7 cellular contexts compared by ENCODE assay signal in the genomic region with DNA sequence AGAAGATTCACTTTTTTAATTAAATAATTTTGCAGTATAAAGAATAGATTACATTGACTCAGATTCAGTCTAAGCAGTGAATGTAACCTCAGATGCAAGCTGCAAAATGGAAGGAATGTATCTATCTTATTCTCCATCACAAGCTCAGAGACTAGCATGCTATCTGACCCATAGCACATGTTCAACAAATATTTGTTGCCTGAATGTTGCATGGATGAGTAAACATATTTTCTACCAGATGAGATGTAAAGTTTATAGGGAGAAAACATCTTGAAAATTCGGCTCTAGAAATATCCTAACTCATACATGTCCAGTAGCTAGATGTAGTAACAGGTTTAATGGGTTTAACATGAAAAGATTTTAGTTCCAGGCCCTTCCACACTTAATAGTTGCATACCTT.
"Had no signal": no experiment of that assay in that cellular context is flagged by ENCODE, and none has a peak within 500 bp of the region (broad histone marks: within the 10 kb centered on the region; RNA-seq: fewer than 3 reads in every experiment).

No MANE protein-coding gene starts in this region.

- H3K4me3 ChIP-seq: K562 had no signal

- DNase-seq: IMR-90, KBM-7, KG1 had no signal

- H3K27ac ChIP-seq: HL-60 had no signal

- FAIRE-seq: HepG2, HTR-8/SVneo, K562 had no signal
